In the genomic region with DNA sequence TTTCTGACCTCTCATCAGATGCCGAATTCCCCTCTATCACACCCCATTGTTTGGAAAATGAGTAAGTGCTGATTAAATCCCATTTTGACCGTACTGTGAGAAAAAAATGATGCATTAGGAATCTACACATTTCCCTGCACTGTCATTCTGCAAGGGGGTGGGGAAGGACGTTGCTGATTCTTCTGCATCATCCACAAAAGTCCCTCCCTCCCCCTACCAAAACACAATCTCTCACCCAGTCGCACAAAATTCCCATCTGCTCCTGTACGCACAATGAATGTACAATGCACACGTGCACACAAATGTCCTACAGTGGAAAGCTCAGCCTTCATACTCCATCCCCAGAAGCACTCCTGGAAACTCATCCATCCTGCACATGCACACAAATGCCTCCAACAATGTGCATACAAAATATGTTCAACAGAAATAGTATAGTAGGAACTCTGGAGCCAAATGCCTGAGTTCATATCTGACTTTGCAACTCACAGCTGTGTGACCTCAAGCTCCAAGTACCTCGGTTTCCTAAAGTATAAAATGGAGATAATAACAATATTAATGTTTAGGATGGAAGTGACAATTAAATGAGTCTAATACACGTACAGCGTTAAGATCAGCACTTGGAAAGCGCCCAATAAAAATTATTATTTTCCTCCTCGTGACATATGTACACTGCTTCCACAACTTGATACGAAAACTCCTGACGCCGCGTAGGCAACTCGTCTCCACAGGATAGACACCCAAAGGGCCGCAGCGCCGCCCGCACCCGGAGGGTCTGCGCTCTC, we compare ENCODE assay signal across 8 cellular contexts. TPM values are rescaled to one million over a fixed set of nuclear protein-coding genes. Genes with fewer than 3 reads are reported as not detected.
A peak's percentile ranks its signal among the peaks of the same experiment; 100 is the strongest.
DNase-seq lines count a peak whose midpoint lies in the region; ATAC-seq, FAIRE-seq and TF ChIP-seq lines count a peak whose summit lies in the region.

No MANE protein-coding gene starts in this region.

- peaks cover 63% of the 10 kb centered on the region for H3K79me2 ChIP-seq in Karpas-422 (ENCODE audit: low read length)

- no peak for TF ChIP-seq POLR2A in adrenal gland (IDR thresholded peaks at IDR 0.05)

- peak overlapping the region; percentile 96 for H3K4me3 Mint-ChIP-seq in stimulated activated naive CD8-positive, alpha-beta T cell treated with anti-CD3 and anti-CD28 coated beads, Interleukin-15, Interleukin-2, amounts not matched to agents 100 ng/mL and 50 ng/mL, for 24 hours

- H3K27me3 ChIP-seq in Karpas-422 (ENCODE audit: low read length) (no peaks in the 10 kb centered on the region), adrenal gland (no peaks in the 10 kb centered on the region)

- H3K4me2 ChIP-seq in Karpas-422 (ENCODE audit: low read depth, low read length, poor library complexity, severe bottlenecking): peak overlapping the region; percentile 99

- no peaks in the 10 kb centered on the region for H4K20me1 ChIP-seq in Karpas-422 (ENCODE audit: insufficient read depth, low read depth, low read length)

- intact Hi-C loops in adrenal gland (cut with DNase I) (no loop called here), kidney (cut with DNase I) (no loop called here)

- H3K4me1 ChIP-seq in ES-I3 (ENCODE audit: insufficient read depth, low read length) (peaks cover 11% of the 10 kb centered on the region), Karpas-422 (ENCODE audit: low read length) (peaks cover 52% of the 10 kb centered on the region), adrenal gland (replicated peaks in 1 of 2) (peaks cover 14 to 45% of the 10 kb centered on the region in 2 donors), kidney (ENCODE audit: control insufficient read depth in 1 of 2, insufficient read depth in 1 of 2, low read depth in 1 of 2, low read length in 2 of 2) (peaks cover 45 to 51% of the 10 kb centered on the region in 2 donors)

- H3K9ac ChIP-seq in ES-I3 (ENCODE audit: low read depth, low read length): peak overlapping the region; percentile 90
- H3K9ac ChIP-seq in Karpas-422 (ENCODE audit: low read length): peak overlapping the region; percentile 99
- H3K9ac ChIP-seq in kidney (ENCODE audit: low read length in 2 of 2): peak overlapping the region; percentile 61 to 99

- peak overlapping the region; percentile 86 for H3K27ac ChIP-seq in Karpas-422 (ENCODE audit: low read length)
- peak overlapping the region; percentile 89 to 97 (median 97) for H3K27ac ChIP-seq in adrenal gland
- peak overlapping the region; percentile 98 to 99 for H3K27ac ChIP-seq in kidney (ENCODE audit: low read depth in 2 of 2, low read length in 2 of 2)

- H3K9me3 Mint-ChIP-seq in stimulated activated naive CD8-positive, alpha-beta T cell treated with anti-CD3 and anti-CD28 coated beads, Interleukin-15, Interleukin-2, amounts not matched to agents 100 ng/mL and 50 ng/mL, for 24 hours: no peaks in the 10 kb centered on the region

- H3K9me2 ChIP-seq in Karpas-422 (replicated peaks; ENCODE audit: insufficient read depth, low read length): no peaks in the 10 kb centered on the region

- H3K4me3 ChIP-seq in Karpas-422 (ENCODE audit: low read length) (peak overlapping the region; percentile 94), adrenal gland (peak overlapping the region; percentile 34 to 96 (median 86)), kidney (ENCODE audit: low read length in 2 of 2) (peak overlapping the region; percentile 77 to 90)

- no peak for FAIRE-seq in kidney (lab: Jason Lieb, UNC)

- H2AFZ ChIP-seq in Karpas-422 (ENCODE audit: low read length): no peak overlapping the region

- H3K4me1 Mint-ChIP-seq in stimulated activated naive CD8-positive, alpha-beta T cell treated with anti-CD3 and anti-CD28 coated beads, Interleukin-15, Interleukin-2, amounts not matched to agents 100 ng/mL and 50 ng/mL, for 24 hours (ENCODE audit: low read depth): peaks cover 90% of the 10 kb centered on the region

- H3K36me3 ChIP-seq in ES-I3 (ENCODE audit: insufficient read depth, low read length) (no peaks in the 10 kb centered on the region), Karpas-422 (ENCODE audit: insufficient read depth, low read length) (peaks cover 35% of the 10 kb centered on the region), adrenal gland (replicated peaks in 1 of 2) (no peaks in the 10 kb centered on the region), kidney (ENCODE audit: control insufficient read depth in 1 of 2, insufficient read depth in 2 of 2, low read length in 2 of 2) (peaks cover 0 to 5% of the 10 kb centered on the region in 2 donors)

- no peak for TF ChIP-seq CTCF in adrenal gland (IDR thresholded peaks at IDR 0.05)
- no peak for TF ChIP-seq CTCF in kidney (IDR thresholded peaks at IDR 0.05; ENCODE audit: borderline replicate concordance, extremely low read depth, insufficient read depth)

- H3K9me3 ChIP-seq in ES-I3 (ENCODE audit: control insufficient read depth, insufficient read depth, low read length): no peaks in the 10 kb centered on the region
- no peaks in the 10 kb centered on the region for H3K9me3 ChIP-seq in Karpas-422 (ENCODE audit: low read length)
- H3K9me3 ChIP-seq in adrenal gland (replicated peaks in 1 of 3): no peaks in the 10 kb centered on the region
- no peaks in the 10 kb centered on the region for H3K9me3 ChIP-seq in kidney (ENCODE audit: control insufficient read depth in 1 of 2, low read length in 2 of 2)

- peak overlapping the region; percentile 93 for H3K27ac Mint-ChIP-seq in stimulated activated naive CD8-positive, alpha-beta T cell treated with anti-CD3 and anti-CD28 coated beads, Interleukin-15, Interleukin-2, amounts not matched to agents 100 ng/mL and 50 ng/mL, for 24 hours

- H3K36me3 Mint-ChIP-seq in stimulated activated naive CD8-positive, alpha-beta T cell treated with anti-CD3 and anti-CD28 coated beads, Interleukin-15, Interleukin-2, amounts not matched to agents 100 ng/mL and 50 ng/mL, for 24 hours (ENCODE audit: low read depth): peaks cover 50% of the 10 kb centered on the region

- peak; percentile 63 for DNase-seq in Karpas-422
- no peak for DNase-seq in adrenal gland
- no peak for DNase-seq in kidney

- WGBS in adrenal gland, 4 donors: 4 to 5% (median 5%) methylated on average over 20 to 22 of the region's 22 CpGs

- H3K27me3 Mint-ChIP-seq in stimulated activated naive CD8-positive, alpha-beta T cell treated with anti-CD3 and anti-CD28 coated beads, Interleukin-15, Interleukin-2, amounts not matched to agents 100 ng/mL and 50 ng/mL, for 24 hours: no peaks in the 10 kb centered on the region

- no peak for ATAC-seq in HG02973 (IDR thresholded peaks at IDR 0.05; ENCODE audit: unreplicated experiment)
- ATAC-seq in HG02840 (IDR thresholded peaks at IDR 0.05; ENCODE audit: low FRiP score, unreplicated experiment): no peak
- no peak for ATAC-seq in GM21367 (IDR thresholded peaks at IDR 0.05; ENCODE audit: unreplicated experiment)

RNA-seq across cellular contexts. Expression of gene TNIP1, which starts 0.8 kb away (rescaled TPM):
- 106 and 205 TPM in 2 replicates for total RNA-seq in Karpas-422 (2014; rRNA removed; shearing (Covaris generic); ENCODE audit: low replicate concordance)
- 100 to 1,000 TPM in 6 of 8 donors, 10 to 100 TPM in 2; 36.6 to 129 (median 103) TPM for total RNA-seq in adrenal gland
- polyA plus RNA-seq in adrenal gland: 10 to 100 TPM; 42.2 to 85.1 (median 68.1) TPM
- 132 TPM for total RNA-seq in kidney
- 109 TPM for polyA plus RNA-seq in kidney (ENCODE audit: insufficient read depth, low read depth, low replicate concordance)

RNA-seq across cellular contexts. Expression of gene GPX3, which starts 59.6 kb away (rescaled TPM):
- total RNA-seq in Karpas-422 (2014; rRNA removed; shearing (Covaris generic); ENCODE audit: low replicate concordance): not detected in 2 replicates
- total RNA-seq in adrenal gland (1,000 to 10,000 TPM in 3 of 8 donors, 100 to 1,000 TPM in 5; 232 to 1,751 (median 422) TPM), kidney (1,327 TPM)
- polyA plus RNA-seq in adrenal gland (1,000 to 10,000 TPM in 2 of 3 donors, 100 to 1,000 TPM in 1; 365 to 1,619 (median 1,026) TPM), kidney (ENCODE audit: insufficient read depth, low read depth, low replicate concordance) (27,893 TPM)

Comparison
In these comparisons a context has a peak if more than half of its experiments do, and no peak if none do; other contexts are left out.
1. RNA of gene GPX3, which starts 59.6 kb away (total RNA-seq): 1,327 TPM in kidney (single experiment) and 232 to 1,751 TPM in adrenal gland; not detected in Karpas-422; every median in the first group is over 100 times any median in the second.
2. Peak in every context shown above with its lines, with median percentiles within 50 percentile points of each other: H3K9ac ChIP-seq, H3K27ac ChIP-seq and H3K4me3 ChIP-seq.